ENCODE assay signal across 19 cellular contexts in genomic region chr2:1937480-1937879, GRCh38.
DNase-seq lines count a peak whose midpoint lies in the region; FAIRE-seq and TF ChIP-seq lines count a peak whose summit lies in the region.
"Had no signal": no experiment of that assay in that cellular context is flagged by ENCODE, and none has a peak within 500 bp of the region (broad histone marks: within the 10 kb centered on the region; RNA-seq: fewer than 3 reads in every experiment).

No MANE protein-coding gene starts in this region.

- H3K27ac ChIP-seq in endodermal cell (ENCODE audit: low read depth, low read length) (no peak overlapping the region), neuronal stem cell (replicated peaks; ENCODE audit: low read length) (no peak overlapping the region), substantia nigra (ENCODE audit: low read depth, low read length, poor library complexity, severe bottlenecking) (no peak overlapping the region)
- H3K27ac ChIP-seq: 22Rv1, A549, C4-2B had no signal

- no peak overlapping the region for H3K18ac ChIP-seq in neuronal stem cell (ENCODE audit: low read length)

- H3K36me3 ChIP-seq in endodermal cell (ENCODE audit: control insufficient read depth, insufficient read depth, low read length) (no peaks in the 10 kb centered on the region), neuronal stem cell (replicated peaks in 1 of 2; ENCODE audit: control insufficient read depth in 2 of 2, insufficient read depth in 2 of 2, low read length in 2 of 2) (no peaks in the 10 kb centered on the region)

- H3K14ac ChIP-seq in neuronal stem cell (ENCODE audit: low read length): no peak overlapping the region

- no peaks in the 10 kb centered on the region for H3K4me1 Mint-ChIP-seq in activated CD4-positive, alpha-beta T cell treated with anti-CD3 and anti-CD28 coated beads, Interleukin-2, amount 10 ng/mL, durations not matched to agents 7 days and 5 days
- H3K4me1 Mint-ChIP-seq in endodermal cell: peaks cover 18% of the 10 kb centered on the region

- H2AK5ac ChIP-seq in neuronal stem cell (ENCODE audit: low read depth, low read length): no peak overlapping the region

- H4K8ac ChIP-seq in neuronal stem cell (ENCODE audit: low read depth, low read length): no peak overlapping the region

- H3K4me3 ChIP-seq in endodermal cell (ENCODE audit: low read length) (no peak overlapping the region), neuronal stem cell (ENCODE audit: low read length in 2 of 2) (no peak overlapping the region)
- H3K4me3 ChIP-seq: A549, GM12878 had no signal

- no peak for FAIRE-seq in D721Med (lab: Jason Lieb, UNC)
- FAIRE-seq: A549, GM12878 had no signal

- no peaks in the 10 kb centered on the region for H3K9me3 Mint-ChIP-seq in activated CD4-positive, alpha-beta T cell treated with anti-CD3 and anti-CD28 coated beads, Interleukin-2, amount 10 ng/mL, durations not matched to agents 7 days and 5 days
- no peaks in the 10 kb centered on the region for H3K9me3 Mint-ChIP-seq in endodermal cell
- H3K9me3 Mint-ChIP-seq: CD4-positive, alpha-beta T cell; H9 had no signal

- H3K9ac ChIP-seq in endodermal cell (ENCODE audit: extremely low read depth, low read length, poor library complexity, severe bottlenecking) (no peak overlapping the region), neuronal stem cell (ENCODE audit: low read depth, low read length, poor library complexity) (no peak overlapping the region)

- no peaks in the 10 kb centered on the region for H3K27me3 Mint-ChIP-seq in activated CD4-positive, alpha-beta T cell treated with anti-CD3 and anti-CD28 coated beads, Interleukin-2, amount 10 ng/mL, durations not matched to agents 7 days and 5 days
- H3K27me3 Mint-ChIP-seq in endodermal cell (ENCODE audit: insufficient read depth): no peaks in the 10 kb centered on the region
- H3K27me3 Mint-ChIP-seq: CD4-positive, alpha-beta T cell had no signal

- H2BK15ac ChIP-seq in neuronal stem cell (ENCODE audit: low read length): no peak overlapping the region

- CTCF ChIA-PET in activated CD4-positive, alpha-beta T cell treated with anti-CD3 and anti-CD28 coated beads, Interleukin-2, amount 10 ng/mL, durations not matched to agents 7 days and 5 days (lab: Charles Lee): no interaction called here

- H2BK120ac ChIP-seq in neuronal stem cell (ENCODE audit: low read depth, low read length): no peak overlapping the region

- no peak for DNase-seq in activated CD4-positive, alpha-beta T cell treated with anti-CD3 and anti-CD28 coated beads, Interleukin-2, amount 10 ng/mL, durations not matched to agents 7 days and 5 days
- no peak for DNase-seq in activated CD4-positive, alpha-beta T cell treated with anti-CD3 and anti-CD28 coated beads, Interleukin-2, amount 50 U/mL, for 1 hour
- DNase-seq in endodermal cell (peak; percentile 40), neuronal stem cell (ENCODE audit: low spot score) (no peak), substantia nigra (lab: John Stamatoyannopoulos, UW) (no peak), D721Med (ENCODE audit: insufficient read length, low spot score) (no peak)
- DNase-seq in stimulated activated CD4-positive, alpha-beta T cell treated with anti-CD3 and anti-CD28 coated beads, Interleukin-15, amount 100 ng/mL, for 24 hours: no peak
- DNase-seq: AML-193; Caco-2; CD4-positive, alpha-beta T cell; DMS153; DMS79; GDM1; GOT3; H9 had no signal

- no peak overlapping the region for H3K4me3 Mint-ChIP-seq in activated CD4-positive, alpha-beta T cell treated with anti-CD3 and anti-CD28 coated beads, Interleukin-2, amount 10 ng/mL, durations not matched to agents 7 days and 5 days
- H3K4me3 Mint-ChIP-seq in endodermal cell: no peak overlapping the region
- H3K4me3 Mint-ChIP-seq: CD4-positive, alpha-beta T cell; H9 had no signal

- no peak overlapping the region for H3K4ac ChIP-seq in neuronal stem cell (ENCODE audit: low read length)

- H3K27ac Mint-ChIP-seq in activated CD4-positive, alpha-beta T cell treated with anti-CD3 and anti-CD28 coated beads, Interleukin-2, amount 10 ng/mL, durations not matched to agents 7 days and 5 days: peak overlapping the region; percentile 68
- no peak overlapping the region for H3K27ac Mint-ChIP-seq in endodermal cell
- H3K27ac Mint-ChIP-seq: CD4-positive, alpha-beta T cell had no signal

- no peak overlapping the region for H2AFZ ChIP-seq in neuronal stem cell (ENCODE audit: low read length)

- H3K4me2 ChIP-seq in neuronal stem cell (ENCODE audit: insufficient read depth, low read length, poor library complexity, severe bottlenecking): no peak overlapping the region
- H3K4me2 ChIP-seq: A549 had no signal

- H3K23ac ChIP-seq in neuronal stem cell (ENCODE audit: low read depth, low read length, poor library complexity): peak overlapping the region; percentile 23

- H3K27me3 ChIP-seq in endodermal cell (ENCODE audit: control insufficient read depth, insufficient read depth, low read length, poor library complexity, severe bottlenecking) (no peaks in the 10 kb centered on the region), neuronal stem cell (ENCODE audit: control insufficient read depth in 3 of 3, insufficient read depth in 3 of 3, low read depth in 1 of 3, low read length in 3 of 3) (peaks cover 0 to 3% (median 0%) of the 10 kb centered on the region in 3 experiments)

- H3K36me3 Mint-ChIP-seq in activated CD4-positive, alpha-beta T cell treated with anti-CD3 and anti-CD28 coated beads, Interleukin-2, amount 10 ng/mL, durations not matched to agents 7 days and 5 days (ENCODE audit: low read depth): no peaks in the 10 kb centered on the region
- no peaks in the 10 kb centered on the region for H3K36me3 Mint-ChIP-seq in endodermal cell (ENCODE audit: low read depth)

- WGBS in endodermal cell (ENCODE audit: insufficient coverage in 1 of 2, insufficient read length in 1 of 2), 2 experiments: 97 to 98% methylated on average over 21 of the region's 21 CpGs
- whole genome bisulfite sequencing in neuronal stem cell (ENCODE audit: extremely low coverage in 2 of 2, insufficient read length in 2 of 2, insufficient replicate concordance in 1 of 2), 2 donors: no CpG with 5 or more reads among the region's 21 CpGs

- TF ChIP-seq CTCF in endodermal cell (conservative IDR thresholded peaks at IDR 0.05) (no peak), D721Med (IDR thresholded peaks at IDR 0.05; ENCODE audit: insufficient read depth, missing control alignments) (no peak)

- no peak overlapping the region for H2BK5ac ChIP-seq in neuronal stem cell (ENCODE audit: low read length)

- H4K91ac ChIP-seq in neuronal stem cell (ENCODE audit: low read depth, low read length, poor library complexity): no peak overlapping the region

- H3K79me1 ChIP-seq in neuronal stem cell (ENCODE audit: low read depth, low read length): no peaks in the 10 kb centered on the region

- no peaks in the 10 kb centered on the region for H3K9me3 ChIP-seq in endodermal cell (ENCODE audit: control insufficient read depth, low read length)
- H3K9me3 ChIP-seq in neuronal stem cell (replicated peaks in 1 of 2; ENCODE audit: control insufficient read depth in 2 of 2, insufficient read depth in 1 of 2, low read depth in 1 of 2, low read length in 2 of 2): no peaks in the 10 kb centered on the region
- H3K9me3 ChIP-seq: A549, Caco-2 had no signal

- POLR2A ChIA-PET in activated CD4-positive, alpha-beta T cell treated with anti-CD3 and anti-CD28 coated beads, Interleukin-2, amount 10 ng/mL, durations not matched to agents 7 days and 5 days (lab: Charles Lee): no interaction called here

- no peak overlapping the region for H2BK12ac ChIP-seq in neuronal stem cell (ENCODE audit: low read length)

- H3K4me1 ChIP-seq in endodermal cell (ENCODE audit: control insufficient read depth, insufficient read depth, low read length): peaks cover 5% of the 10 kb centered on the region
- H3K4me1 ChIP-seq in neuronal stem cell (ENCODE audit: control insufficient read depth in 2 of 2, insufficient read depth in 1 of 2, low read depth in 1 of 2, low read length in 2 of 2): no peaks in the 10 kb centered on the region
- H3K4me1 ChIP-seq: A549, Caco-2 had no signal
